Comparison of ENCODE assay signal across 17 cellular contexts in genomic region chr2:37896319-37896718, GRCh38. TPM values are rescaled to one million over a fixed set of nuclear protein-coding genes. Genes with fewer than 3 reads are reported as not detected.
DNase-seq lines count a peak whose midpoint lies in the region; ATAC-seq, FAIRE-seq and TF ChIP-seq lines count a peak whose summit lies in the region.
"Had no signal": no experiment of that assay in that cellular context is flagged by ENCODE, and none has a peak within 500 bp of the region (broad histone marks: within the 10 kb centered on the region; RNA-seq: fewer than 3 reads in every experiment).

No MANE protein-coding gene starts in this region.

- H2BK12ac ChIP-seq in H1 (ENCODE audit: low read depth, low read length), result no peak overlapping the region

- H3K18ac ChIP-seq in H1 (ENCODE audit: extremely low read depth, low read length), result no peak overlapping the region

- H3K27me3 ChIP-seq in H1 (replicated peaks in 1 of 4; ENCODE audit: control insufficient read depth in 3 of 4, extremely low read depth in 1 of 4, insufficient read depth in 3 of 4, low read length in 3 of 4) (no peaks in the 10 kb centered on the region), osteoblast (ENCODE audit: insufficient read depth, low read length) (no peaks in the 10 kb centered on the region)
- H3K27me3 ChIP-seq: gastroesophageal sphincter, upper lobe of right lung had no signal

- H3K79me2 ChIP-seq in H1 (ENCODE audit: control insufficient read depth in 1 of 2, insufficient read depth in 2 of 2, low read length in 2 of 2) (no peaks in the 10 kb centered on the region), osteoblast (ENCODE audit: insufficient read depth, low read length) (no peaks in the 10 kb centered on the region)

- WGBS in H1 (ENCODE audit: extremely low coverage in 1 of 2, insufficient coverage in 1 of 2, insufficient read length in 1 of 2, insufficient replicate concordance in 2 of 2, low coverage in 1 of 2, low lambda C conversion rate in 2 of 2, missing lambda C conversion rate in 1 of 2), 2 experiments, result 54% methylated on average over 3 of the region's 3 CpGs; no CpG with 5 or more reads in 1 of the 2 experiments

- H3K36me3 ChIP-seq in H1 (ENCODE audit: control insufficient read depth in 2 of 4, insufficient read depth in 4 of 4, low read length in 3 of 4) (no peaks in the 10 kb centered on the region), osteoblast (ENCODE audit: insufficient read depth, low read length) (no peaks in the 10 kb centered on the region)
- H3K36me3 ChIP-seq: gastroesophageal sphincter, upper lobe of right lung had no signal

- H3K4me3 ChIP-seq in H1 (ENCODE audit: extremely low read depth in 1 of 4, insufficient read depth in 2 of 4, low read depth in 3 of 4, low read length in 4 of 4) (no peak overlapping the region), osteoblast (ENCODE audit: insufficient read depth, low read length) (no peak overlapping the region)
- H3K4me3 ChIP-seq: gastroesophageal sphincter, upper lobe of right lung had no signal

- H4K20me1 ChIP-seq in H1 (replicated peaks in 1 of 2; ENCODE audit: control insufficient read depth in 1 of 2, insufficient read depth in 2 of 2, low read length in 2 of 2) (no peaks in the 10 kb centered on the region), osteoblast (ENCODE audit: insufficient read depth, low read length) (no peaks in the 10 kb centered on the region)

- H3K9ac ChIP-seq in H1 (replicated peaks in 1 of 4; ENCODE audit: extremely low read depth in 1 of 4, low read depth in 3 of 4, low read length in 3 of 4), result no peak overlapping the region

- H4K8ac ChIP-seq in H1 (ENCODE audit: extremely low read depth, insufficient read depth, low read length), result no peak overlapping the region

- no peak for ATAC-seq in HG03139 (IDR thresholded peaks at IDR 0.05; ENCODE audit: unreplicated experiment)
- ATAC-seq: gastroesophageal sphincter, left ventricle myocardium superior, upper lobe of right lung had no signal

- no peak overlapping the region for H2BK15ac ChIP-seq in H1 (ENCODE audit: low read length)

- peak; percentile 24 for FAIRE-seq in H1 (lab: Jason Lieb, UNC)
- FAIRE-seq: A204.1 had no signal

- H3K4ac ChIP-seq in H1 (replicated peaks; ENCODE audit: insufficient read length, low read depth, low read length), result no peak overlapping the region

- H3K27ac ChIP-seq in H1 (ENCODE audit: low read depth, low read length) (no peak overlapping the region), osteoblast (ENCODE audit: low read depth, low read length) (no peak overlapping the region)
- H3K27ac ChIP-seq: gastroesophageal sphincter, RWPE1, upper lobe of right lung had no signal

- H3K4me1 ChIP-seq in H1 (replicated peaks in 1 of 4; ENCODE audit: control insufficient read depth in 3 of 4, insufficient read depth in 4 of 4, low read length in 3 of 4) (no peaks in the 10 kb centered on the region), osteoblast (ENCODE audit: insufficient read depth, low read length) (peaks cover 16% of the 10 kb centered on the region)

- H2BK20ac ChIP-seq in H1 (ENCODE audit: low read length), result no peak overlapping the region

- H4K91ac ChIP-seq in H1 (replicated peaks; ENCODE audit: insufficient read length, low read length), result no peak overlapping the region

- no peak for TF ChIP-seq EP300 in H1 (IDR thresholded peaks at IDR 0.05; ENCODE audit: borderline replicate concordance in 1 of 2, low read depth in 2 of 2, low read length in 2 of 2)

- no peak overlapping the region; the same call in 1 of the 2 replicates for H2AFZ ChIP-seq in H1 (ENCODE audit: low read length)
- H2AFZ ChIP-seq in osteoblast (ENCODE audit: low read length), result no peak overlapping the region

- H3K79me1 ChIP-seq in H1 (ENCODE audit: low read depth, low read length), result no peaks in the 10 kb centered on the region

- no peaks in the 10 kb centered on the region for H3K23me2 ChIP-seq in H1 (ENCODE audit: low read depth, low read length)

- H3K14ac ChIP-seq in H1 (ENCODE audit: insufficient read length), result no peak overlapping the region

- DNase-seq in NCI-H748 (lab: John Stamatoyannopoulos, UW; ENCODE audit: unreplicated experiment) (peak; percentile 13), NCI-H748 treated with DMSO at 0.1 percent for 48 hours (lab: John Stamatoyannopoulos, UW) (no peak), MV-4-11 (lab: John Stamatoyannopoulos, UW) (peak; percentile 14), H1 (ENCODE audit: low read depth in 1 of 2, low spot score in 2 of 2) (no peak), osteoblast (ENCODE audit: insufficient read length, low spot score, missing footprints) (no peak), SIG-M5 treated with dmso at 0.1 percent for 504 hours (lab: John Stamatoyannopoulos, UW; ENCODE audit: unreplicated experiment) (no peak)
- no peak for DNase-seq in activated CD4-positive, alpha-beta T cell treated with anti-CD3 and anti-CD28 coated beads, Interleukin-2, amount 50 U/mL, for 1 hour
- DNase-seq: amygdala; DMS79; left ventricle myocardium superior; NCI-H2227 treated with DMSO at 0.1 percent for 48 hours; stimulated activated CD4-positive, alpha-beta T cell treated with anti-CD3 and anti-CD28 coated beads, Interleukin-12 subunit alpha, Interleukin-12 subunit beta, amount 100 ng/mL, for 4 hours; upper lobe of right lung had no signal

- no peak for TF ChIP-seq POLR2A in H1 (IDR thresholded peaks at IDR 0.05; ENCODE audit: control extremely low read depth in 1 of 2, low read depth in 2 of 2, low read length in 2 of 2)

- H3K23ac ChIP-seq in H1 (ENCODE audit: insufficient read length), result no peak overlapping the region

- no peak overlapping the region for H2BK120ac ChIP-seq in H1 (replicated peaks; ENCODE audit: low read depth, low read length)

- POLR2A ChIA-PET in H1 (lab: Charles Lee; ENCODE audit: partially characterized antibody), result no interaction called here

- peak; percentile 61 to 79 for TF ChIP-seq RAD21 in H1 (IDR thresholded peaks at IDR 0.05 in 1 of 2, conservative IDR thresholded peaks at IDR 0.05 in 1 of 2; ENCODE audit: low read depth in 2 of 2, low read length in 2 of 2)

- CTCF ChIA-PET in H1 (lab: Charles Lee; ENCODE audit: partially characterized antibody), result interaction anchor here (0.5 to 4.3 kb wide), 7 partner anchors 9 to 501 kb away, joined by 3 to 18 read pairs (median 3); no protein-coding TSS in a partner anchor

- peak; percentile 13 to 49 (median 43) for TF ChIP-seq CTCF in H1 (IDR thresholded peaks at IDR 0.05; ENCODE audit: control extremely low read depth in 1 of 3, insufficient read depth in 1 of 3, low read depth in 1 of 3, low read length in 3 of 3)
- TF ChIP-seq CTCF in osteoblast (IDR thresholded peaks at IDR 0.05; ENCODE audit: extremely low read depth, low read depth, low read length), result peak; percentile 13

- no peak overlapping the region for H3K56ac ChIP-seq in H1 (replicated peaks; ENCODE audit: insufficient read length, low read depth, low read length)

- no peak overlapping the region for H2BK5ac ChIP-seq in H1 (ENCODE audit: low read depth, low read length)

- H3K9me3 ChIP-seq in H1 (ENCODE audit: insufficient read depth in 2 of 2, low read depth in 1 of 2, low read length in 1 of 2), result peaks cover 0 to 7% of the 10 kb centered on the region in 2 experiments; a peak in 1 of 4 replicates
- H3K9me3 ChIP-seq in osteoblast (ENCODE audit: low read depth, low read length), result no peaks in the 10 kb centered on the region
- H3K9me3 ChIP-seq: gastroesophageal sphincter, upper lobe of right lung had no signal

- no peak overlapping the region for H4K5ac ChIP-seq in H1 (ENCODE audit: insufficient read length, low read depth, low read length)

- no peak overlapping the region for H3K4me2 ChIP-seq in H1 (ENCODE audit: insufficient read depth in 1 of 2, low read depth in 2 of 2, low read length in 2 of 2)
- H3K4me2 ChIP-seq in osteoblast (ENCODE audit: insufficient read depth, low read length), result no peak overlapping the region

- no peak overlapping the region for H2AK5ac ChIP-seq in H1 (ENCODE audit: low read depth, low read length)

TF ChIP-seq in H1, 55 proteins besides CTCF, POLR2A, EP300 and RAD21:
- TF ChIP-seq E2F6 (IDR thresholded peaks at IDR 0.05), result no peak
- no peak for TF ChIP-seq JUN (IDR thresholded peaks at IDR 0.05; ENCODE audit: low read depth, low read length)

RNA-seq across cellular contexts. Expression of gene RMDN2, which starts 28.8 kb away (rescaled TPM):
- total RNA-seq in H1 (2021; fragmentation: NEBNext Ultra II Directional; extraction: Animal tissue kit (Norgen Biotek cat#: 25700)), result 3.0 and 3.5 TPM in 2 replicates
- 0.35 and 0.53 TPM in 2 replicates for polyA plus RNA-seq in H1 (2011; rRNA removed)
- polyA plus RNA-seq in H1 (2011; cell fraction: cytosol; rRNA removed), result 1.7 TPM
- polyA plus RNA-seq in H1 (2011; cell fraction: nucleus; rRNA removed), result 0.64 TPM
- polyA plus RNA-seq in H1 (2012, experiment 1 of 2), result 0.71 to 2.2 TPM (median 1.1 TPM) in 4 replicates
- polyA plus RNA-seq in H1 (2012, experiment 2 of 2), result 0.18 TPM
- polyA plus RNA-seq in H1 (2013, experiment 1 of 2), result 2.9 TPM
- 3.8 TPM for polyA plus RNA-seq in H1 (2013, experiment 2 of 2)
- 1.2 and 2.4 TPM in 2 replicates for polyA minus RNA-seq in H1 (2011; rRNA and poly(A)+ RNA removed)
- not detected for polyA minus RNA-seq in H1 (2011; cell fraction: cytosol; rRNA and poly(A)+ RNA removed)
- 6.6 TPM for polyA minus RNA-seq in H1 (2011; cell fraction: nucleus; rRNA and poly(A)+ RNA removed)
- 11.9 and 20.0 TPM in 2 replicates for total RNA-seq in osteoblast

Comparison
In these comparisons a context has a peak if more than half of its experiments do, and no peak if none do; other contexts are left out.
1. DNase-seq: peak in NCI-H748 (single experiment) and MV-4-11 (single experiment); none in NCI-H748 treated with DMSO at 0.1 percent for 48 hours (single experiment), H1 (0 of 2), osteoblast (single experiment), activated CD4-positive, alpha-beta T cell treated with anti-CD3 and anti-CD28 coated beads, Interleukin-2, amount 50 U/mL, for 1 hour (single experiment) and SIG-M5 treated with dmso at 0.1 percent for 504 hours (single experiment).